ENCODE assay signal across 9 cellular contexts in the genomic region with DNA sequence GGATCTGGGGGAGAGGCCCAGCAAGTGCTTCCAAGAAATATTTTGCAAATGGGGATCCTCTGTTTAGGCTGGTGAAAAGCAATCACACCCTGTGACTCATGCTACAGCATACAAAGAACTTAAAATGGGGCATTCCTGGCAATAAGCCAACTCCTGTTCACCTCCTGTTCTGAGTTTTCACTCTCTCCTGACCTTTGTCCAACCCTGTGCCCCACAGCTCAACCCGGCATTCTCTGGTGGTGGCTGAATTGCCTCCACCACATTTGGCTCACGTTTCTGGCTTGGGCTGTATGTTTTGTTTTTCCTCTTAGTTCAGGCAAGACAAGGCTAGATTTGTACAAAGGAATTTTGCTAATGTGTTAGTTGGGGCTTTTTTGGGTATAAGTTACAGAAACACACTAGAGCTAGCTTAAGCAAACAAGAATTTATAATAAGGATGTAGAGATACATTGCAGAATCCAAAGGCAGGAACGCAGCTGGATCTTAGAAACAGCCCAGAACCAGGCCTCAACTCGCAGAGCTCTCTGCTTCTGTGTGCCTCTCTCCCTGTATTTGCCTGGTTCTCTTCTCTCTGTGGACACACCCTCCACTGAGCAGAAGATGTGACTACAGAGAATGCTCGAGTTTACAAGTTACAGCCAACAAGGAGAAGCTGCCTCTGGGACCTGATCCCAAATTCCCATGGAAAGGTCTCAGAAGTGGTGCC. TPM values are rescaled to one million over a fixed set of nuclear protein-coding genes. Genes with fewer than 3 reads are reported as not detected.
DNase-seq lines count a peak whose midpoint lies in the region; ATAC-seq, FAIRE-seq and TF ChIP-seq lines count a peak whose summit lies in the region.
"Had no signal": no experiment of that assay in that cellular context is flagged by ENCODE, and none has a peak within 500 bp of the region (broad histone marks: within the 10 kb centered on the region; RNA-seq: fewer than 3 reads in every experiment).

No MANE protein-coding gene starts in this region.

- H3K9ac ChIP-seq in endothelial cell of umbilical vein (replicated peaks; ENCODE audit: extremely low read depth, insufficient read depth, low read length), result peak overlapping the region; percentile 30

- H3K9me1 ChIP-seq in endothelial cell of umbilical vein (replicated peaks; ENCODE audit: control insufficient read depth, extremely low read depth, insufficient read depth, low read length), result no peaks in the 10 kb centered on the region

- dilution Hi-C loops in endothelial cell of umbilical vein (cut with MboI; ENCODE audit: extremely low pct_ligation_motif_present, low sequenced_read_pairs), result no loop called here

- TF ChIP-seq POLR2A in endothelial cell of umbilical vein (IDR thresholded peaks at IDR 0.05; ENCODE audit: low read depth, low read length) (no peak), gastrocnemius medialis (IDR thresholded peaks at IDR 0.05) (no peak)

- no TSS peak for BruUV-seq in endothelial cell of umbilical vein (replicated peaks; lab: Mats Ljungman, UMichigan)

- DNase-seq in AG04449 (ENCODE audit: low read depth, low spot score), result peak; percentile 23
- DNase-seq in LHCN-M2 (ENCODE audit: low read depth), result peak; percentile 97
- peak; percentile 76 for DNase-seq in endothelial cell of umbilical vein (ENCODE audit: low read depth, low spot score)
- peak; percentile 88 for DNase-seq in myocyte (ENCODE audit: low read depth)
- DNase-seq in gastrocnemius medialis, result no peak
- DNase-seq in NOMO-1 (lab: John Stamatoyannopoulos, UW; ENCODE audit: unreplicated experiment in 2 of 2), result no peak
- DNase-seq in DMS79 treated with DMSO at 0.1 percent for 48 hours (lab: John Stamatoyannopoulos, UW), result no peak
- DNase-seq: stimulated activated CD8-positive, alpha-beta memory T cell treated with anti-CD3 and anti-CD28 coated beads, Interleukin-4, amount 100 ng/mL, for 48 hours had no signal

- H3K27ac ChIP-seq in endothelial cell of umbilical vein (ENCODE audit: insufficient read depth, low read depth, low read length) (peak overlapping the region; percentile 33), gastrocnemius medialis (no peak overlapping the region)

- in situ Hi-C loops in gastrocnemius medialis (cut with MboI; ENCODE audit: low sequenced_read_pairs in 4 of 4), result no loop called here

- H4K20me1 ChIP-seq in endothelial cell of umbilical vein (replicated peaks; ENCODE audit: control insufficient read depth, extremely low read depth, insufficient read depth, low read length), result no peaks in the 10 kb centered on the region

- TF ChIP-seq CTCF in AG04449 (IDR thresholded peaks at IDR 0.05; ENCODE audit: insufficient read depth, low read length, missing control alignments), result no peak
- TF ChIP-seq CTCF in endothelial cell of umbilical vein (IDR thresholded peaks at IDR 0.05; ENCODE audit: extremely low read depth in 1 of 2, insufficient read depth in 1 of 2, low read depth in 1 of 2, low read length in 2 of 2), result no peak
- TF ChIP-seq CTCF in gastrocnemius medialis (IDR thresholded peaks at IDR 0.05 in 4 of 5, conservative IDR thresholded peaks at IDR 0.05 in 1 of 5), result no peak

- H3K36me3 ChIP-seq in endothelial cell of umbilical vein (ENCODE audit: control insufficient read depth in 2 of 2, extremely low read depth in 1 of 2, insufficient read depth in 2 of 2, low read length in 2 of 2) (peaks cover 0 to 24% of the 10 kb centered on the region in 2 experiments), gastrocnemius medialis (peaks cover 0 to 49% of the 10 kb centered on the region in 2 donors)

- FAIRE-seq in endothelial cell of umbilical vein (lab: Jason Lieb, UNC), result peak; percentile 92

- H3K27me3 ChIP-seq in endothelial cell of umbilical vein (ENCODE audit: control insufficient read depth in 2 of 2, insufficient read depth in 2 of 2, low read length in 2 of 2), result no peaks in the 10 kb centered on the region
- H3K27me3 ChIP-seq in gastrocnemius medialis, result no peaks in the 10 kb centered on the region

- intact Hi-C loops in endothelial cell of umbilical vein (cut with micrococcal nuclease) (no loop called here), gastrocnemius medialis (cut with DNase I; ENCODE audit: low total_unique reads) (no loop called here)

- H3K4me3 ChIP-seq in AG04449 (ENCODE audit: low read depth, low read length) (no peak overlapping the region), endothelial cell of umbilical vein (replicated peaks in 1 of 3; ENCODE audit: insufficient read depth in 1 of 3, low read depth in 1 of 3, low read length in 3 of 3) (no peak overlapping the region), gastrocnemius medialis (no peak overlapping the region)

- no peak overlapping the region for H2AFZ ChIP-seq in endothelial cell of umbilical vein (ENCODE audit: low read depth, low read length)

- no peaks in the 10 kb centered on the region for H3K79me2 ChIP-seq in endothelial cell of umbilical vein (ENCODE audit: control insufficient read depth, insufficient read depth, low read length)

- H3K9me3 ChIP-seq in endothelial cell of umbilical vein (replicated peaks; ENCODE audit: control insufficient read depth, insufficient read depth, low read length), result no peaks in the 10 kb centered on the region
- H3K9me3 ChIP-seq in gastrocnemius medialis, result no peaks in the 10 kb centered on the region

- peak overlapping the region; percentile 14 for H3K4me2 ChIP-seq in endothelial cell of umbilical vein (ENCODE audit: insufficient read depth, low read length)

- POLR2A ChIA-PET in AG04449 (lab: Yijun Ruan, JAX) (interaction anchor here (0.6 kb wide), 1 partner anchor 80 kb away, joined by 3 read pairs; a partner anchor contains a TSS), endothelial cell of umbilical vein (lab: Charles Lee) (interaction anchor here (0.6 kb wide), 1 partner anchor 163 kb away, joined by 3 read pairs; no protein-coding TSS in a partner anchor)

- CTCF ChIA-PET in AG04449 (lab: Yijun Ruan, JAX), result interaction anchor here (0.9 to 3.5 kb wide), 8 partner anchors 9 to 207 kb away, joined by 3 to 28 read pairs (median 6); a partner anchor contains a TSS
- CTCF ChIA-PET in endothelial cell of umbilical vein (lab: Charles Lee), result interaction anchor here (0.8 to 1.6 kb wide), 9 partner anchors 9 to 208 kb away, joined by 3 to 6 read pairs (median 3); a partner anchor contains a TSS

- H3K4me1 ChIP-seq in endothelial cell of umbilical vein (ENCODE audit: control insufficient read depth, extremely low read depth, insufficient read depth, low read length) (peaks cover 13% of the 10 kb centered on the region), gastrocnemius medialis (no peaks in the 10 kb centered on the region)

- ATAC-seq in GM18909 (IDR thresholded peaks at IDR 0.05; ENCODE audit: poor library complexity, unreplicated experiment) (no peak), gastrocnemius medialis (no peak)

TF ChIP-seq in endothelial cell of umbilical vein, 7 proteins besides CTCF, POLR2A, EP300 and RAD21:
- TF ChIP-seq FOS (IDR thresholded peaks at IDR 0.05; ENCODE audit: borderline replicate concordance, insufficient read depth, low read length), result no peak
- peak; percentile 43 for TF ChIP-seq POLR2AphosphoS5 (IDR thresholded peaks at IDR 0.05; ENCODE audit: insufficient read depth, low read depth, low read length)
- TF ChIP-seq JUN (IDR thresholded peaks at IDR 0.05; ENCODE audit: borderline replicate concordance, insufficient read depth, insufficient read length, low read depth), result peak; percentile 48
TF ChIP-seq in endothelial cell of umbilical vein: peak in this region for 2.

RNA-seq across cellular contexts. Expression of a gene that starts 9.4 kb away (rescaled TPM):
- total RNA-seq in LHCN-M2 (2014; rRNA removed) (14.9 and 15.7 TPM in 2 replicates), endothelial cell of umbilical vein (34.8 and 37.9 TPM in 2 replicates), myocyte (10.5 and 11.6 TPM in 2 replicates), gastrocnemius medialis (10 to 100 TPM in 1 of 4 donors, 1 to 10 TPM in 3; 5.3 to 11.8 (median 8.6) TPM)
- polyA plus RNA-seq in LHCN-M2 (2012), result 13.7 TPM
- polyA plus RNA-seq in endothelial cell of umbilical vein, result 29.2 and 32.9 TPM in 2 replicates
- 15.6 and 20.6 TPM in 2 replicates for polyA plus RNA-seq in endothelial cell of umbilical vein (2011; cell fraction: cytosol; rRNA removed)
- 69.9 and 84.5 TPM in 2 replicates for polyA plus RNA-seq in endothelial cell of umbilical vein (2011; cell fraction: nucleus; rRNA removed)
- 20.0 and 21.0 TPM in 2 replicates for polyA plus RNA-seq in endothelial cell of umbilical vein (2012)
- 27.7 and 32.3 TPM in 2 replicates for polyA minus RNA-seq in endothelial cell of umbilical vein
- polyA minus RNA-seq in endothelial cell of umbilical vein (2011; cell fraction: cytosol; rRNA and poly(A)+ RNA removed), result 6.0 TPM
- polyA minus RNA-seq in endothelial cell of umbilical vein (2011; cell fraction: nucleus; rRNA and poly(A)+ RNA removed), result 34.8 and 37.5 TPM in 2 replicates
- polyA plus RNA-seq in myocyte (2012), result 19.9 TPM

RNA-seq across cellular contexts. Expression of a gene that starts 18.6 kb away (rescaled TPM):
- total RNA-seq in LHCN-M2 (2014; rRNA removed) (2.4 and 4.4 TPM in 2 replicates), endothelial cell of umbilical vein (not detected in 2 replicates), myocyte (3.3 and 6.2 TPM in 2 replicates), gastrocnemius medialis (under 1 TPM in 1 of 4 donors, not detected in 3; 0.20 TPM)
- 5.2 TPM for polyA plus RNA-seq in LHCN-M2 (2012)
- 0.36 and 0.38 TPM in 2 replicates for polyA plus RNA-seq in endothelial cell of umbilical vein
- polyA plus RNA-seq in endothelial cell of umbilical vein (2011; cell fraction: cytosol; rRNA removed), result 0.28 and 0.32 TPM in 2 replicates
- 0.14 and 0.20 TPM in 2 replicates for polyA plus RNA-seq in endothelial cell of umbilical vein (2011; cell fraction: nucleus; rRNA removed)
- 0.15 and 0.31 TPM in 2 replicates for polyA plus RNA-seq in endothelial cell of umbilical vein (2012)
- 0.76 TPM in 1 of 2 replicates, not detected in the other for polyA minus RNA-seq in endothelial cell of umbilical vein
- polyA minus RNA-seq in endothelial cell of umbilical vein (2011; cell fraction: cytosol; rRNA and poly(A)+ RNA removed), result 1.5 TPM
- not detected in 2 replicates for polyA minus RNA-seq in endothelial cell of umbilical vein (2011; cell fraction: nucleus; rRNA and poly(A)+ RNA removed)
- 4.1 TPM for polyA plus RNA-seq in myocyte (2012)

RNA-seq across cellular contexts. Expression of a gene that starts 40.6 kb away (rescaled TPM):
- total RNA-seq in LHCN-M2 (2014; rRNA removed) (27.0 and 32.8 TPM in 2 replicates), endothelial cell of umbilical vein (31.8 and 33.1 TPM in 2 replicates), myocyte (26.7 and 39.6 TPM in 2 replicates), gastrocnemius medialis (10 to 100 TPM; 28.8 to 45.2 (median 37.7) TPM)
- polyA plus RNA-seq in LHCN-M2 (2012), result 18.7 TPM
- 28.4 and 29.9 TPM in 2 replicates for polyA plus RNA-seq in endothelial cell of umbilical vein
- 21.7 and 25.2 TPM in 2 replicates for polyA plus RNA-seq in endothelial cell of umbilical vein (2011; cell fraction: cytosol; rRNA removed)
- polyA plus RNA-seq in endothelial cell of umbilical vein (2011; cell fraction: nucleus; rRNA removed), result 82.3 and 91.6 TPM in 2 replicates
- polyA plus RNA-seq in endothelial cell of umbilical vein (2012), result 14.6 and 15.7 TPM in 2 replicates
- polyA minus RNA-seq in endothelial cell of umbilical vein, result 15.9 and 16.6 TPM in 2 replicates
- 13.4 TPM for polyA minus RNA-seq in endothelial cell of umbilical vein (2011; cell fraction: cytosol; rRNA and poly(A)+ RNA removed)
- 14.7 and 15.2 TPM in 2 replicates for polyA minus RNA-seq in endothelial cell of umbilical vein (2011; cell fraction: nucleus; rRNA and poly(A)+ RNA removed)
- polyA plus RNA-seq in myocyte (2012), result 33.7 TPM

Comparison
In these comparisons a context has a peak if more than half of its experiments do, and no peak if none do; other contexts are left out.
1. DNase-seq: peak in AG04449 (single experiment), LHCN-M2 (single experiment), endothelial cell of umbilical vein (single experiment) and myocyte (single experiment); none in gastrocnemius medialis (0 of 2), NOMO-1 (0 of 2) and DMS79 treated with DMSO at 0.1 percent for 48 hours (single experiment).